In genomic region chr7:106050002-106050742, GRCh38 we compare ENCODE assay signal across 9 cellular contexts.
DNase-seq lines count a peak whose midpoint lies in the region; ATAC-seq and TF ChIP-seq lines count a peak whose summit lies in the region.
"Had no signal": no experiment of that assay in that cellular context is flagged by ENCODE, and none has a peak within 500 bp of the region (broad histone marks: within the 10 kb centered on the region; RNA-seq: fewer than 3 reads in every experiment).

No MANE protein-coding gene starts in this region.

- no peaks in the 10 kb centered on the region for H3K36me3 Mint-ChIP-seq in natural killer cell
- H3K36me3 Mint-ChIP-seq: brain had no signal

- H3K79me2 ChIP-seq in PC-3 (ENCODE audit: low read length) = no peaks in the 10 kb centered on the region

- 0 out of 3 replicates have a peak, but pooled peaks have one; percentile 7 for TF ChIP-seq CTCF in GM12872 (IDR thresholded peaks at IDR 0.05; ENCODE audit: insufficient read depth, low read depth, low read length)
- TF ChIP-seq CTCF in PC-3 (conservative IDR thresholded peaks at IDR 0.05; ENCODE audit: low read depth, low read length) = peak; percentile 41
- TF ChIP-seq CTCF in natural killer cell (IDR thresholded peaks at IDR 0.05) = no peak
- TF ChIP-seq CTCF in ascending aorta (IDR thresholded peaks at IDR 0.05) = no peak

- POLR2A ChIA-PET in PC-3 (lab: Charles Lee; ENCODE audit: unreplicated experiment) = interaction anchor here (0.5 to 0.6 kb wide), 3 partner anchors 34 to 518 kb away, joined by 3 to 4 read pairs (median 3); partner anchors contain the start of gene RINT1

- H3K27ac ChIP-seq in PC-3 (ENCODE audit: low read length) (no peak overlapping the region), skeletal muscle tissue (ENCODE audit: low read depth, low read length) (peak overlapping the region; percentile 51), ascending aorta (peak overlapping the region in 1 of 2 donors; percentile 43)

- H3K4me1 ChIP-seq in PC-3 (ENCODE audit: insufficient read depth, low read length) (peaks cover 14% of the 10 kb centered on the region), skeletal muscle tissue (ENCODE audit: control insufficient read depth in 3 of 3, insufficient read depth in 3 of 3, low read length in 3 of 3) (peaks cover 0 to 15% (median 11%) of the 10 kb centered on the region in 3 donors), ascending aorta (peaks cover 0 to 5% of the 10 kb centered on the region in 2 donors)

- no peak overlapping the region for H3K4me3 Mint-ChIP-seq in natural killer cell
- H3K4me3 Mint-ChIP-seq: brain had no signal

- ATAC-seq in PC-3 (peak; percentile 23), natural killer cell (no peak)

- no peaks in the 10 kb centered on the region for H3K9me2 ChIP-seq in PC-3 (replicated peaks; ENCODE audit: low read length)

- H3K36me3 ChIP-seq in PC-3 (ENCODE audit: low read depth, low read length) (no peaks in the 10 kb centered on the region), skeletal muscle tissue (ENCODE audit: control insufficient read depth in 3 of 3, insufficient read depth in 3 of 3, low read length in 3 of 3) (no peaks in the 10 kb centered on the region), ascending aorta (no peaks in the 10 kb centered on the region)

- H3K9me3 ChIP-seq in PC-3 (ENCODE audit: low read length) (no peaks in the 10 kb centered on the region), skeletal muscle tissue (ENCODE audit: control insufficient read depth in 3 of 3, low read length in 3 of 3) (no peaks in the 10 kb centered on the region), ascending aorta (no peaks in the 10 kb centered on the region)

- intact Hi-C loops in PC-3 (cut with micrococcal nuclease) = loop anchor here (10.0 kb wide), 1 partner anchor 415 kb away; no protein-coding TSS in a partner anchor
- intact Hi-C loops in natural killer cell (cut with micrococcal nuclease) = no loop called here
- intact Hi-C loops in ascending aorta (cut with DNase I) = loop anchor here (10.0 kb wide), 1 partner anchor 415 kb away; no protein-coding TSS in a partner anchor

- DNase-seq in PC-3 = peak; percentile 50
- peak; percentile 82 for DNase-seq in foreskin melanocyte
- no peak for DNase-seq in natural killer cell
- no peak for DNase-seq in ascending aorta (ENCODE audit: low spot score in 2 of 2)
- DNase-seq in T-helper 9 cell = no peak
- no peak for DNase-seq in NCI-H1105 treated with DMSO at 0.1 percent for 48 hours (lab: John Stamatoyannopoulos, UW)

- no peak overlapping the region for H3K4me3 ChIP-seq in PC-3 (ENCODE audit: low read length)
- peak overlapping the region in 1 of 3 donors; percentile 6 for H3K4me3 ChIP-seq in skeletal muscle tissue (ENCODE audit: low read length in 3 of 3)
- H3K4me3 ChIP-seq in ascending aorta = no peak overlapping the region

- no TSS peak for BruUV-seq in PC-3 (replicated peaks; lab: Mats Ljungman, UMichigan)

- H3K4me1 Mint-ChIP-seq in natural killer cell = no peaks in the 10 kb centered on the region

- CTCF ChIA-PET in PC-3 (lab: Charles Lee) = interaction anchor here (2.6 kb wide), 1 partner anchor 104 kb away, joined by 10 read pairs; no protein-coding TSS in a partner anchor

- no peaks in the 10 kb centered on the region for H3K9me3 Mint-ChIP-seq in natural killer cell

- H3K27me3 Mint-ChIP-seq in natural killer cell (ENCODE audit: low read depth in 2 of 2) = peaks cover 7 to 13% of the 10 kb centered on the region in 2 donors

- H3K9ac ChIP-seq in PC-3 (ENCODE audit: low read length) = no peak overlapping the region
- H3K9ac ChIP-seq in skeletal muscle tissue (ENCODE audit: low read depth in 1 of 3, low read length in 3 of 3) = peak overlapping the region in 1 of 3 donors; percentile 28

- H3K4me2 ChIP-seq in PC-3 (ENCODE audit: low read length) = peak overlapping the region; percentile 46

- H3K27me3 ChIP-seq in PC-3 (ENCODE audit: low read length) = no peaks in the 10 kb centered on the region
- H3K27me3 ChIP-seq in skeletal muscle tissue (ENCODE audit: control insufficient read depth in 3 of 3, insufficient read depth in 3 of 3, low read length in 3 of 3) = no peaks in the 10 kb centered on the region
- no peaks in the 10 kb centered on the region for H3K27me3 ChIP-seq in ascending aorta

- H4K20me1 ChIP-seq in PC-3 (ENCODE audit: low read length) = no peaks in the 10 kb centered on the region

- H3K27ac Mint-ChIP-seq in natural killer cell = no peak overlapping the region

- peak overlapping the region; percentile 47; the same call in 1 of the 2 replicates for H2AFZ ChIP-seq in PC-3 (ENCODE audit: low read length)

- H3F3A ChIP-seq in PC-3 (ENCODE audit: low read length, unreplicated experiment) = no peaks in the 10 kb centered on the region

Comparison
In these comparisons a context has a peak if more than half of its experiments do, and no peak if none do; other contexts are left out.
1. CTCF ChIP-seq: peak in GM12872 (single experiment) and PC-3 (single experiment); none in natural killer cell (single experiment) and ascending aorta (0 of 3).
2. DNase-seq: peak in PC-3 (single experiment) and foreskin melanocyte (single experiment); none in natural killer cell (single experiment), ascending aorta (0 of 2), T-helper 9 cell (single experiment) and NCI-H1105 treated with DMSO at 0.1 percent for 48 hours (single experiment).